In genomic region chr10:72249176-72249862, GRCh38 we compare ENCODE assay signal across 8 cellular contexts. TPM values are rescaled to one million over a fixed set of nuclear protein-coding genes. Genes with fewer than 3 reads are reported as not detected.
DNase-seq lines count a peak whose midpoint lies in the region; ATAC-seq and TF ChIP-seq lines count a peak whose summit lies in the region.
"Not testable (repeated sequence)": the region's sequence is repeated elsewhere in the genome, so short reads cannot be mapped to it uniquely, and the experiment has no call there.

No MANE protein-coding gene starts in this region.

- not testable (repeated sequence) for H3K36me3 ChIP-seq in CD4-positive, alpha-beta memory T cell (ENCODE audit: insufficient read depth, low read length); brain microvascular endothelial cell (replicated peaks); left ventricle myocardium inferior; subcutaneous abdominal adipose tissue (ENCODE audit: control insufficient read depth in 5 of 5, insufficient read depth in 5 of 5, low read length in 5 of 5)

- peak; percentile 8 for ATAC-seq in GM21528 (IDR thresholded peaks at IDR 0.05; ENCODE audit: low FRiP score, unreplicated experiment)

- H3K27ac Mint-ChIP-seq in CD4-positive, alpha-beta memory T cell: peak overlapping the region; percentile 95 to 98 (median 96)
- peak overlapping the region; percentile 96 for H3K27ac Mint-ChIP-seq in activated CD4-positive, alpha-beta T cell treated with anti-CD3 and anti-CD28 coated beads, Interleukin-2, amount 10 ng/mL, durations not matched to agents 24 days and 14 days
- peak overlapping the region; percentile 99 for H3K27ac Mint-ChIP-seq in neural crest cell (ENCODE audit: unreplicated experiment)

- not testable (repeated sequence) for H3K9me3 Mint-ChIP-seq in CD4-positive, alpha-beta memory T cell; activated CD4-positive, alpha-beta T cell treated with anti-CD3 and anti-CD28 coated beads, Interleukin-2, amount 10 ng/mL, durations not matched to agents 24 days and 14 days; neural crest cell

- H3K27me3 Mint-ChIP-seq in CD4-positive, alpha-beta memory T cell; activated CD4-positive, alpha-beta T cell treated with anti-CD3 and anti-CD28 coated beads, Interleukin-2, amount 10 ng/mL, durations not matched to agents 24 days and 14 days; neural crest cell (ENCODE audit: low read depth): not testable (repeated sequence)

- not testable (repeated sequence) for H3K36me3 Mint-ChIP-seq in CD4-positive, alpha-beta memory T cell; activated CD4-positive, alpha-beta T cell treated with anti-CD3 and anti-CD28 coated beads, Interleukin-2, amount 10 ng/mL, durations not matched to agents 24 days and 14 days (ENCODE audit: low read depth); neural crest cell (ENCODE audit: low read depth)

- H3K27me3 ChIP-seq in CD4-positive, alpha-beta memory T cell (ENCODE audit: insufficient read depth, low read length); HL-60 (ENCODE audit: insufficient read depth, poor library complexity, severe bottlenecking); brain microvascular endothelial cell (replicated peaks); left ventricle myocardium inferior (ENCODE audit: low read depth); subcutaneous abdominal adipose tissue (ENCODE audit: control insufficient read depth in 5 of 5, insufficient read depth in 4 of 5, low read length in 5 of 5): not testable (repeated sequence)

- intact Hi-C loops in CD4-positive, alpha-beta memory T cell (cut with micrococcal nuclease): loop anchor here (2.0 kb wide), 3 partner anchors 35 to 77 kb away; no protein-coding TSS in a partner anchor
- intact Hi-C loops in activated CD4-positive, alpha-beta T cell treated with anti-CD3 and anti-CD28 coated beads, Interleukin-2, amount 10 ng/mL, durations not matched to agents 24 days and 14 days (cut with micrococcal nuclease): loop anchor here (2.0 kb wide), 1 partner anchor 47 kb away; no protein-coding TSS in a partner anchor
- intact Hi-C loops in left ventricle myocardium inferior (cut with micrococcal nuclease): loop anchor here (2.0 to 10.0 kb wide), 2 partner anchors 23 to 85 kb away; partner anchors contain the start of gene DDIT4

- POLR2A ChIA-PET in CD4-positive, alpha-beta memory T cell (lab: Charles Lee; ENCODE audit: partially characterized antibody): interaction anchor here (1.1 to 8.2 kb wide), 6 partner anchors 12 to 70 kb away, joined by 3 to 102 read pairs (median 8); partner anchors contain the start of gene DDIT4

- in situ Hi-C loops in brain microvascular endothelial cell (cut with HindIII; ENCODE audit: low pct_ligation_motif_present, low sequenced_read_pairs): not testable (repeated sequence)

- not testable (repeated sequence) for DNase-seq in CD4-positive, alpha-beta memory T cell; HL-60 (ENCODE audit: low read depth in 1 of 2, low spot score in 1 of 2); activated CD4-positive, alpha-beta T cell treated with anti-CD3 and anti-CD28 coated beads, Interleukin-2, amount 10 ng/mL, durations not matched to agents 24 days and 14 days; brain microvascular endothelial cell; neural crest cell (ENCODE audit: low read depth, low spot score)
- DNase-seq in left ventricle myocardium inferior: peak; percentile 13

- peak overlapping the region; percentile 83 to 92 (median 86) for H3K4me3 Mint-ChIP-seq in CD4-positive, alpha-beta memory T cell
- H3K4me3 Mint-ChIP-seq in activated CD4-positive, alpha-beta T cell treated with anti-CD3 and anti-CD28 coated beads, Interleukin-2, amount 10 ng/mL, durations not matched to agents 24 days and 14 days: peak overlapping the region; percentile 82
- peak overlapping the region; percentile 51 for H3K4me3 Mint-ChIP-seq in neural crest cell

- not testable (repeated sequence) for H3K9me3 ChIP-seq in CD4-positive, alpha-beta memory T cell (ENCODE audit: control insufficient read depth in 1 of 2, low read length in 2 of 2); left ventricle myocardium inferior (replicated peaks); subcutaneous abdominal adipose tissue (ENCODE audit: control insufficient read depth in 5 of 5, low read length in 5 of 5)

- H3K9ac ChIP-seq in subcutaneous abdominal adipose tissue (ENCODE audit: low read length in 5 of 5): peak overlapping the region in 3 of 5 donors; percentile 26 to 64 (median 58)

- peak overlapping the region in 1 of 2 donors; percentile 31 for H3K4me3 ChIP-seq in CD4-positive, alpha-beta memory T cell (ENCODE audit: low read length in 2 of 2)
- not testable (repeated sequence) for H3K4me3 ChIP-seq in HL-60 (replicated peaks; ENCODE audit: insufficient read depth, low read length); brain microvascular endothelial cell (ENCODE audit: low read depth, low read length)
- H3K4me3 ChIP-seq in left ventricle myocardium inferior (peak overlapping the region; percentile 50), subcutaneous abdominal adipose tissue (ENCODE audit: low read depth in 1 of 5, low read length in 5 of 5) (peak overlapping the region in 4 of 5 donors; percentile 27 to 43 (median 33))

- peaks cover 52 to 91% (median 73%) of the 10 kb centered on the region in 4 donors for H3K4me1 Mint-ChIP-seq in CD4-positive, alpha-beta memory T cell
- peaks cover 61% of the 10 kb centered on the region for H3K4me1 Mint-ChIP-seq in activated CD4-positive, alpha-beta T cell treated with anti-CD3 and anti-CD28 coated beads, Interleukin-2, amount 10 ng/mL, durations not matched to agents 24 days and 14 days
- H3K4me1 Mint-ChIP-seq in neural crest cell: peaks cover 47% of the 10 kb centered on the region

- CTCF ChIA-PET in CD4-positive, alpha-beta memory T cell (lab: Charles Lee; ENCODE audit: partially characterized antibody): interaction anchor here (0.6 to 1.2 kb wide), 2 partner anchors 26 to 27 kb away, joined by 4 read pairs; no protein-coding TSS in a partner anchor

- not testable (repeated sequence) for TF ChIP-seq CTCF in HL-60 (IDR thresholded peaks at IDR 0.05; ENCODE audit: insufficient read depth, low read length); brain microvascular endothelial cell (IDR thresholded peaks at IDR 0.05; ENCODE audit: low read depth, low read length, missing control alignments); left ventricle myocardium inferior (IDR thresholded peaks at IDR 0.05; ENCODE audit: borderline replicate concordance); neural crest cell (conservative IDR thresholded peaks at IDR 0.05)

- peak overlapping the region; percentile 55 for H3K27ac ChIP-seq in CD4-positive, alpha-beta memory T cell (ENCODE audit: low read depth, low read length)
- H3K27ac ChIP-seq in HL-60 (replicated peaks) (peak overlapping the region; percentile 78), brain microvascular endothelial cell (peak overlapping the region; percentile 90), left ventricle myocardium inferior (replicated peaks) (peak overlapping the region; percentile 97), subcutaneous abdominal adipose tissue (ENCODE audit: low read depth, low read length) (peak overlapping the region; percentile 73)

- peaks cover 96% of the 10 kb centered on the region for H3K4me1 ChIP-seq in CD4-positive, alpha-beta memory T cell (ENCODE audit: insufficient read depth, low read length)
- H3K4me1 ChIP-seq in left ventricle myocardium inferior (peaks cover 99% of the 10 kb centered on the region), subcutaneous abdominal adipose tissue (ENCODE audit: control insufficient read depth in 5 of 5, insufficient read depth in 5 of 5, low read length in 5 of 5) (peaks cover 21 to 83% (median 70%) of the 10 kb centered on the region in 5 donors)

RNA-seq across cellular contexts. Expression of gene DDIT4, which starts 24.4 kb away (rescaled TPM):
- total RNA-seq in CD4-positive, alpha-beta memory T cell: 10 to 100 TPM; 23.1 to 24.5 TPM
- 100 to 1,000 TPM; 154 to 635 TPM for polyA plus RNA-seq in CD4-positive, alpha-beta memory T cell
- total RNA-seq in activated CD4-positive, alpha-beta T cell treated with anti-CD3 and anti-CD28 coated beads, Interleukin-2, amount 10 ng/mL, durations not matched to agents 24 days and 14 days: 260 and 271 TPM in 2 replicates
- total RNA-seq in left ventricle myocardium inferior (66.3 TPM), neural crest cell (68.6 and 80.1 TPM in 2 replicates)

RNA-seq across cellular contexts. Expression of gene ASCC1, which starts 33.2 kb away (rescaled TPM):
- 10 to 100 TPM; 14.3 to 17.5 TPM for total RNA-seq in CD4-positive, alpha-beta memory T cell
- polyA plus RNA-seq in CD4-positive, alpha-beta memory T cell: 10 to 100 TPM; 19.6 to 24.9 TPM
- 33.6 and 34.1 TPM in 2 replicates for total RNA-seq in activated CD4-positive, alpha-beta T cell treated with anti-CD3 and anti-CD28 coated beads, Interleukin-2, amount 10 ng/mL, durations not matched to agents 24 days and 14 days
- total RNA-seq in left ventricle myocardium inferior: 37.0 TPM
- total RNA-seq in neural crest cell: 31.5 and 35.6 TPM in 2 replicates

RNA-seq across cellular contexts. Expression of gene ANAPC16, which starts 33.5 kb away (rescaled TPM):
- 100 to 1,000 TPM; 114 to 118 TPM for total RNA-seq in CD4-positive, alpha-beta memory T cell
- 100 to 1,000 TPM; 324 to 472 TPM for polyA plus RNA-seq in CD4-positive, alpha-beta memory T cell
- 73.2 and 74.3 TPM in 2 replicates for total RNA-seq in activated CD4-positive, alpha-beta T cell treated with anti-CD3 and anti-CD28 coated beads, Interleukin-2, amount 10 ng/mL, durations not matched to agents 24 days and 14 days
- total RNA-seq in left ventricle myocardium inferior: 256 TPM
- total RNA-seq in neural crest cell: 53.2 and 57.5 TPM in 2 replicates
